In the genomic region with DNA sequence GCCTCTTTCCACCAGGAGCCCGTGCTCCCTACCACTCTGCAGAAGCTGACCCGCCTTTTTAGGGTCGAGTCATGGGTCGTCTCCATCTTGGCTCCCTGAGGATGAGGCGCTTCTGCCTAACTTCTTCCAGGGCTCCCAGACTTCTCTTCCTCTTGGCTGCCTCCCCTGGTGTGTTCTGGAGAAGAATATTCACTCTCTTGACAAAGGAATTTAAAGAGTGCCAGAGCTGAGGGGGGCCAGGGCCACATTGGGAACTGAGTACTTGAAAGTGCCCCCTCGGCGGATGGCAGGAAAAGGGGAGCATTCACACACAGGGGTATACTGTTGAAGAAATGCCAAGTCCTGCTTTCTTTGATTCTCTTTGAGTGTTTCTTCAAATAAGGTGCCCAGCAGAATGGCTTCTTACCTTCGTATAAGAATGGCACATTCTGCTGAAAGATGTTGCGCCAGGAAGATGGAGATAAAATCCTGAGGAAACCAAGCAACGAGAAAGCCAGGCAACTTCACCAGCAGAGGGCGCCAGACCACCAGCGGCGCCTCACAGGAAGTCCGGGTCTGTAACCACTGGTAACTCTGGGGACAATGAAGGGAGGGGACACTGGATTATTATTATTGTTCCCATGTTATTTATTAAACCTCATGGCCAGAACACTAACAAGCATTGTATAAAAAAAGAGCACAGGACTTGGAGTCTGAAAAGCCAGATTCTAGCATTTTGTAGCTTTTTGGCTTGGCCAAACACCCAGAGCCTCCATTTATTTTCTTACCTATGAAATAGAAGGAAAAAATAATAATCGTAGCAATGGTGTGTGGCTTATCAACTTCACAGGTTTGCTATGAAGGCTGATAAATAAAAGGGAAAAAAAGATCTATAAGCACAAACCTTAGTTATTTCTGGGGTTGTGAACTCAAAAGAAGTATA, we compare ENCODE assay signal across 1 cellular context.
TF ChIP-seq lines count a peak whose summit lies in the region.

No MANE protein-coding gene starts in this region.

TF ChIP-seq in IMR-90, 13 proteins besides CTCF, POLR2A, EP300 and RAD21 (continued from another document):
- TF ChIP-seq FOS (IDR thresholded peaks at IDR 0.05; ENCODE audit: low read depth, low read length) = no peak
TF ChIP-seq in IMR-90: peak in this region for 1.
